Comparison of ENCODE assay signal across 13 cellular contexts in the genomic region with DNA sequence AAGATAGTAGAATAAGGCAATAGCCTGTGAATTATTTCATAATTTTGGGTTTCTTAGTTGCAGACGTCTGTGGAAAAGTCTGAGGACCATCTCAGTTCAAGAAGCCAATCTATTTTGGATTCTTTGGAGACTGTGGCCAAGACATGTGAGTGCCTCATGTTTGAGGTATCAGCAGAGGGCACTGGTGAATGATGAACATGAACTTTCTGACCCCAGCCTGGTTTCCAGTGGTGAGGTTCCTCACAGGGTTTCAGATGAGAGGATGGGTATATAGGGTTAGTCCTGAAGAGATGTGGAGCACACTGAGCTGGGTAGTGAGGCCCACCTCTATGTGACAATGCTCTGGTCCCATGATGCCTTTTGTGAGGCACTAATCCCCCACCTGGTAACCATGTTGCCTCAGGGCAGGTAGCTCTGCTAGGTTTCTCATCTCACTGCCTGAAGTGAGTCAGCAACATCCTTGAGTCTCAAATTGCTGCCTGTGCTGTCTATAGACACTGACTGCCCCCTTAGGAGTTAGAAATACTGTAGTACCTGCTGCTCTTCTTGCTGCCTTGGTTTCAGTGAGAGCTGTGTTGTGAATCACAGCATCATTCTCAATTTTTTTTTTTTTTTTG. TPM values are rescaled to one million over a fixed set of nuclear protein-coding genes. Genes with fewer than 3 reads are reported as not detected.
A peak's percentile ranks its signal among the peaks of the same experiment; 100 is the strongest.
DNase-seq lines count a peak whose midpoint lies in the region; ATAC-seq, FAIRE-seq and TF ChIP-seq lines count a peak whose summit lies in the region.
"Had no signal": no experiment of that assay in that cellular context is flagged by ENCODE, and none has a peak within 500 bp of the region (broad histone marks: within the 10 kb centered on the region; RNA-seq: fewer than 3 reads in every experiment).

No MANE protein-coding gene starts in this region.

- TF ChIP-seq POLR2A in GM12878 (IDR thresholded peaks at IDR 0.05; ENCODE audit: low read depth, low read length), result no peak

- H3F3A ChIP-seq in MM.1S (ENCODE audit: insufficient read depth, low read length), result peaks cover 9% of the 10 kb centered on the region; the same call in 1 of the 2 replicates

- H3K4me2 ChIP-seq in MM.1S (ENCODE audit: low read depth, low read length) (peak overlapping the region; percentile 7; the same call in 1 of the 2 replicates), GM12878 (ENCODE audit: control insufficient read depth, insufficient read depth) (no peak overlapping the region)

- H3K4me1 Mint-ChIP-seq in activated CD4-positive, alpha-beta T cell treated with anti-CD3 and anti-CD28 coated beads for 36 hours, result no peaks in the 10 kb centered on the region
- no peaks in the 10 kb centered on the region for H3K4me1 Mint-ChIP-seq in activated CD4-positive, alpha-beta T cell treated with anti-CD3 and anti-CD28 coated beads, Interleukin-2, amount 10 ng/mL, durations not matched to agents 24 days and 14 days

- H3K4me3 ChIP-seq in MM.1S (ENCODE audit: low read length) (no peak overlapping the region; the same call in 1 of the 2 replicates), GM12878 (no peak overlapping the region)
- H3K4me3 ChIP-seq: SK-N-MC had no signal

- TF ChIP-seq EP300 in GM12878 (IDR thresholded peaks at IDR 0.05; ENCODE audit: borderline replicate concordance in 1 of 2, control insufficient read depth in 1 of 2, low read depth in 2 of 2, low read length in 2 of 2), result no peak

- RAD21 ChIA-PET in GM12878 (lab: Charles Lee; ENCODE audit: unreplicated experiment), result no interaction called here

- H3K79me2 ChIP-seq in MM.1S (ENCODE audit: low read length) (no peaks in the 10 kb centered on the region), GM12878 (ENCODE audit: control insufficient read depth, insufficient read depth, low read length) (no peaks in the 10 kb centered on the region)

- H3K4me1 ChIP-seq in MM.1S (ENCODE audit: low read length) (peaks cover 14% of the 10 kb centered on the region), GM12878 (ENCODE audit: control insufficient read depth, insufficient read depth, low read length) (no peaks in the 10 kb centered on the region; the same call in 1 of the 2 replicates)

- peaks cover 4% of the 10 kb centered on the region for H3K27me3 Mint-ChIP-seq in activated CD4-positive, alpha-beta T cell treated with anti-CD3 and anti-CD28 coated beads for 36 hours
- H3K27me3 Mint-ChIP-seq in activated CD4-positive, alpha-beta T cell treated with anti-CD3 and anti-CD28 coated beads, Interleukin-2, amount 10 ng/mL, durations not matched to agents 24 days and 14 days, result no peaks in the 10 kb centered on the region

- H3K9me3 ChIP-seq in MM.1S (replicated peaks; ENCODE audit: insufficient read depth, low read length) (no peaks in the 10 kb centered on the region), GM12878 (replicated peaks; ENCODE audit: control insufficient read depth, insufficient read depth, low read length) (no peaks in the 10 kb centered on the region)

- H3K27ac ChIP-seq in MM.1S (ENCODE audit: low read length), result peak overlapping the region; percentile 58; the same call in 1 of the 2 replicates
- H3K27ac ChIP-seq in GM12878 (ENCODE audit: control insufficient read depth, insufficient read depth), result no peak overlapping the region
- H3K27ac ChIP-seq: SK-N-MC had no signal

- H3K27ac Mint-ChIP-seq in activated CD4-positive, alpha-beta T cell treated with anti-CD3 and anti-CD28 coated beads for 36 hours, result no peak overlapping the region
- H3K27ac Mint-ChIP-seq in activated CD4-positive, alpha-beta T cell treated with anti-CD3 and anti-CD28 coated beads, Interleukin-2, amount 10 ng/mL, durations not matched to agents 24 days and 14 days, result no peak overlapping the region
- H3K27ac Mint-ChIP-seq: naive thymus-derived CD8-positive, alpha-beta T cell had no signal

- no peaks in the 10 kb centered on the region for H3K9me3 Mint-ChIP-seq in activated CD4-positive, alpha-beta T cell treated with anti-CD3 and anti-CD28 coated beads for 36 hours (ENCODE audit: low read depth)
- no peaks in the 10 kb centered on the region for H3K9me3 Mint-ChIP-seq in activated CD4-positive, alpha-beta T cell treated with anti-CD3 and anti-CD28 coated beads, Interleukin-2, amount 10 ng/mL, durations not matched to agents 24 days and 14 days

- no peaks in the 10 kb centered on the region for H3K36me3 ChIP-seq in MM.1S (replicated peaks; ENCODE audit: insufficient read depth, low read length)
- H3K36me3 ChIP-seq in GM12878 (ENCODE audit: control insufficient read depth in 2 of 2, insufficient read depth in 2 of 2, low read length in 1 of 2), result no peaks in the 10 kb centered on the region

- in situ Hi-C loops in GM12878 (cut with MboI), result no loop called here

- H3K36me3 Mint-ChIP-seq in activated CD4-positive, alpha-beta T cell treated with anti-CD3 and anti-CD28 coated beads for 36 hours (ENCODE audit: low read depth), result no peaks in the 10 kb centered on the region
- H3K36me3 Mint-ChIP-seq in activated CD4-positive, alpha-beta T cell treated with anti-CD3 and anti-CD28 coated beads, Interleukin-2, amount 10 ng/mL, durations not matched to agents 24 days and 14 days (ENCODE audit: low read depth), result no peaks in the 10 kb centered on the region
- H3K36me3 Mint-ChIP-seq: naive thymus-derived CD8-positive, alpha-beta T cell had no signal

- SMC1A ChIA-PET in GM12878 (lab: Charles Lee; ENCODE audit: uncharacterized antibody, unreplicated experiment), result interaction anchor here (0.6 kb wide), 1 partner anchor 11 kb away, joined by 3 read pairs; no protein-coding TSS in a partner anchor

- FAIRE-seq in GM12878 (lab: Jason Lieb, UNC), result no peak

- no TSS peak for BruUV-seq in GM12878 (replicated peaks; lab: Mats Ljungman, UMichigan)

- H3K27me3 ChIP-seq in MM.1S (replicated peaks; ENCODE audit: insufficient read depth, low read length) (no peaks in the 10 kb centered on the region), GM12878 (replicated peaks in 1 of 2; ENCODE audit: control insufficient read depth in 2 of 2, insufficient read depth in 2 of 2, low read length in 1 of 2) (no peaks in the 10 kb centered on the region)

- H3K9ac ChIP-seq in MM.1S (ENCODE audit: low read length) (no peak overlapping the region), GM12878 (ENCODE audit: control insufficient read depth, insufficient read depth, low read length) (no peak overlapping the region)

- intact Hi-C loops in activated CD4-positive, alpha-beta T cell treated with anti-CD3 and anti-CD28 coated beads for 36 hours (cut with DNase I, micrococcal nuclease), result no loop called here
- intact Hi-C loops in activated CD4-positive, alpha-beta T cell treated with anti-CD3 and anti-CD28 coated beads, Interleukin-2, amount 10 ng/mL, durations not matched to agents 24 days and 14 days (cut with micrococcal nuclease), result no loop called here
- intact Hi-C loops in GM12878 (cut with micrococcal nuclease; ENCODE audit: unreplicated experiment), result no loop called here

- CTCF ChIA-PET in activated CD4-positive, alpha-beta T cell treated with anti-CD3 and anti-CD28 coated beads for 36 hours (lab: Charles Lee), result interaction anchor here (0.7 to 1.0 kb wide), 2 partner anchors 33 to 257 kb away, joined by 3 to 4 read pairs; no protein-coding TSS in a partner anchor
- CTCF ChIA-PET in GM12878 (lab: Yijun Ruan, JAX), result no interaction called here

- H2AFZ ChIP-seq in MM.1S (ENCODE audit: low read length), result peak overlapping the region; percentile 29; the same call in 1 of the 2 replicates
- H2AFZ ChIP-seq in GM12878 (ENCODE audit: control insufficient read depth, low read depth, low read length), result peak overlapping the region; percentile 44

- POLR2A ChIA-PET in activated CD4-positive, alpha-beta T cell treated with anti-CD3 and anti-CD28 coated beads for 36 hours (lab: Charles Lee), result no interaction called here
- POLR2A ChIA-PET in GM12878 (lab: Charles Lee), result interaction anchor here (0.6 kb wide), 1 partner anchor 271 kb away, joined by 6 read pairs; no protein-coding TSS in a partner anchor

- H3K4me3 Mint-ChIP-seq in activated CD4-positive, alpha-beta T cell treated with anti-CD3 and anti-CD28 coated beads for 36 hours, result no peak overlapping the region
- H3K4me3 Mint-ChIP-seq in activated CD4-positive, alpha-beta T cell treated with anti-CD3 and anti-CD28 coated beads, Interleukin-2, amount 10 ng/mL, durations not matched to agents 24 days and 14 days, result no peak overlapping the region
- H3K4me3 Mint-ChIP-seq: naive thymus-derived CD8-positive, alpha-beta T cell had no signal

- WGBS in GM12878 (ENCODE audit: insufficient coverage, insufficient replicate concordance, low lambda C conversion rate, missing lambda C conversion rate), result 0% methylated on average over 1 of the region's 1 CpG

- peak; percentile 30 for TF ChIP-seq CTCF in MM.1S (IDR thresholded peaks at IDR 0.05; ENCODE audit: low read length)
- peak in 1 of 3 experiments; percentile 21; a peak in 1 of 6 replicates for TF ChIP-seq CTCF in GM12878 (IDR thresholded peaks at IDR 0.05 in 2 of 3, conservative IDR thresholded peaks at IDR 0.05 in 1 of 3; ENCODE audit: control insufficient read depth in 2 of 3, extremely low read depth in 1 of 3, insufficient read depth in 1 of 3, low read depth in 3 of 3, low read length in 3 of 3)

- peak; percentile 11 for DNase-seq in activated CD4-positive, alpha-beta T cell treated with anti-CD3 and anti-CD28 coated beads for 36 hours
- DNase-seq in activated CD4-positive, alpha-beta T cell treated with anti-CD3 and anti-CD28 coated beads, Interleukin-2, amount 10 ng/mL, durations not matched to agents 24 days and 14 days, result no peak
- peak; percentile 65 for DNase-seq in MM.1S
- no peak for DNase-seq in GM12878 (ENCODE audit: low read depth, low spot score)
- DNase-seq in pons (ENCODE audit: low spot score), result peak; percentile 74
- no peak for DNase-seq in NCI-H1694 treated with DMSO at 0.1 percent for 48 hours (lab: John Stamatoyannopoulos, UW)
- DNase-seq: activated CD4-positive, alpha-beta T cell treated with anti-CD3 and anti-CD28 coated beads, Interleukin-2, amount 50 U/mL, for 1 hour; effector CD4-positive, alpha-beta T cell; naive thymus-derived CD8-positive, alpha-beta T cell; NCI-H1105 treated with DMSO at 0.1 percent for 48 hours had no signal

- TF ChIP-seq RAD21 in GM12878 (IDR thresholded peaks at IDR 0.05; ENCODE audit: insufficient read depth, low read depth, low read length), result peak; percentile 15; the same call in 1 of the 2 replicates

- ATAC-seq in activated CD4-positive, alpha-beta T cell treated with anti-CD3 and anti-CD28 coated beads for 36 hours, result peak; percentile 55
- ATAC-seq in GM12878 (peak; percentile 54), HG03135 (IDR thresholded peaks at IDR 0.05; ENCODE audit: unreplicated experiment) (no peak), GM19463 (IDR thresholded peaks at IDR 0.05; ENCODE audit: unreplicated experiment) (no peak)
- ATAC-seq: naive thymus-derived CD8-positive, alpha-beta T cell had no signal

- H3K9me2 ChIP-seq in MM.1S (replicated peaks; ENCODE audit: insufficient read depth, low read length), result no peaks in the 10 kb centered on the region

- H4K20me1 ChIP-seq in MM.1S (ENCODE audit: insufficient read depth, low read length), result no peaks in the 10 kb centered on the region
- no peaks in the 10 kb centered on the region for H4K20me1 ChIP-seq in GM12878 (ENCODE audit: control insufficient read depth, insufficient read depth)

RNA-seq across cellular contexts. Expression of a gene that starts 32.3 kb away (rescaled TPM):
- 1 to 10 TPM; 3.7 to 3.9 TPM for total RNA-seq in activated CD4-positive, alpha-beta T cell treated with anti-CD3 and anti-CD28 coated beads for 36 hours
- total RNA-seq in activated CD4-positive, alpha-beta T cell treated with anti-CD3 and anti-CD28 coated beads, Interleukin-2, amount 10 ng/mL, durations not matched to agents 24 days and 14 days, result 8.0 and 9.6 TPM in 2 replicates
- total RNA-seq in GM12878 (2013; cell fraction: nucleolus; rRNA removed), result 15.6 and 16.3 TPM in 2 replicates
- total RNA-seq in GM12878 (2014; rRNA removed) (3.8 and 4.1 TPM in 2 replicates), GM12878 (2014; rRNA removed; fragmentation: Illumina TruSeq; extraction: Trizol) (4.0 and 4.6 TPM in 2 replicates), GM12878 (2021) (4.5 and 7.1 TPM in 2 replicates)
- 2.2 TPM for polyA plus RNA-seq in GM12878 (2011; ENCODE audit: low read depth)
- polyA plus RNA-seq in GM12878 (2011; rRNA removed) (5.0 and 5.5 TPM in 2 replicates), GM12878 (2014; fragmentation: Illumina TruSeq; extraction: Trizol) (6.6 and 7.5 TPM in 2 replicates), GM12878 (2014; fragmentation: Nextera tagmentation; extraction: Ambion mirVana) (1 to 10 TPM; 3.0 to 4.0 TPM), GM12878 (2014; rRNA removed) (6.9 and 8.9 TPM in 2 replicates), GM12878 (2016; fragmentation: Nextera tagmentation; extraction: Ambion mirVana) (1 to 10 TPM; 2.7 to 3.3 TPM)
- polyA plus RNA-seq in GM12878 (2011; cell fraction: cytosol; rRNA removed), result 4.5 and 6.6 TPM in 2 replicates
- polyA plus RNA-seq in GM12878 (2011; cell fraction: nucleus; rRNA removed), result 12.6 and 13.8 TPM in 2 replicates
- polyA plus RNA-seq in GM12878 (2012), result 2.2 and 3.3 TPM in 2 replicates
- 3.4 and 8.1 TPM in 2 replicates for polyA minus RNA-seq in GM12878 (2011; rRNA and poly(A)+ RNA removed)
- polyA minus RNA-seq in GM12878 (2011; cell fraction: cytosol; rRNA and poly(A)+ RNA removed), result 1.9 and 2.0 TPM in 2 replicates
- polyA minus RNA-seq in GM12878 (2011; cell fraction: nucleus; rRNA and poly(A)+ RNA removed), result 4.5 and 9.2 TPM in 2 replicates

Comparison
In these comparisons a context has a peak if more than half of its experiments do, and no peak if none do; other contexts are left out.
1. DNase-seq: peak in activated CD4-positive, alpha-beta T cell treated with anti-CD3 and anti-CD28 coated beads for 36 hours (single experiment), MM.1S (single experiment) and pons (single experiment); none in activated CD4-positive, alpha-beta T cell treated with anti-CD3 and anti-CD28 coated beads, Interleukin-2, amount 10 ng/mL, durations not matched to agents 24 days and 14 days (single experiment), GM12878 (single experiment) and NCI-H1694 treated with DMSO at 0.1 percent for 48 hours (single experiment).
2. ATAC-seq: peak in activated CD4-positive, alpha-beta T cell treated with anti-CD3 and anti-CD28 coated beads for 36 hours (single experiment) and GM12878 (single experiment); none in HG03135 (single experiment) and GM19463 (single experiment).